In genomic region chr2:44112096-44112495, GRCh38 we compare ENCODE assay signal across 19 cellular contexts. TPM values are rescaled to one million over a fixed set of nuclear protein-coding genes. Genes with fewer than 3 reads are reported as not detected.
A peak's percentile ranks its signal among the peaks of the same experiment; 100 is the strongest.
DNase-seq lines count a peak whose midpoint lies in the region; ATAC-seq, FAIRE-seq and TF ChIP-seq lines count a peak whose summit lies in the region.
"Had no signal": no experiment of that assay in that cellular context is flagged by ENCODE, and none has a peak within 500 bp of the region (broad histone marks: within the 10 kb centered on the region; RNA-seq: fewer than 3 reads in every experiment).

No MANE protein-coding gene starts in this region.

- TF ChIP-seq EP300 in H1 (IDR thresholded peaks at IDR 0.05; ENCODE audit: borderline replicate concordance in 1 of 2, low read depth in 2 of 2, low read length in 2 of 2) = no peak

- H3K27me3 ChIP-seq in HCT116 (ENCODE audit: insufficient read depth, low read length) (no peaks in the 10 kb centered on the region), H1 (replicated peaks in 1 of 4; ENCODE audit: control insufficient read depth in 3 of 4, extremely low read depth in 1 of 4, insufficient read depth in 3 of 4, low read length in 3 of 4) (no peaks in the 10 kb centered on the region)
- H3K27me3 ChIP-seq: SJCRH30 had no signal

- H3K36me3 ChIP-seq in HCT116 (ENCODE audit: control insufficient read depth in 1 of 2, insufficient read depth in 2 of 2, low read length in 2 of 2) (no peaks in the 10 kb centered on the region), H1 (ENCODE audit: control insufficient read depth in 2 of 4, insufficient read depth in 4 of 4, low read length in 3 of 4) (no peaks in the 10 kb centered on the region)
- H3K36me3 ChIP-seq: SJCRH30 had no signal

- H2BK15ac ChIP-seq in H1 (ENCODE audit: low read length) = no peak overlapping the region

- no peaks in the 10 kb centered on the region for H3K79me1 ChIP-seq in H1 (ENCODE audit: low read depth, low read length)

- H3K9ac ChIP-seq in HCT116 (ENCODE audit: low read length) (no peak overlapping the region), H1 (replicated peaks in 1 of 4; ENCODE audit: extremely low read depth in 1 of 4, low read depth in 3 of 4, low read length in 3 of 4) (no peak overlapping the region)

- H3K4me1 ChIP-seq in HCT116 (ENCODE audit: control insufficient read depth in 1 of 2, insufficient read depth in 2 of 2, low read length in 2 of 2) (no peaks in the 10 kb centered on the region), H1 (replicated peaks in 1 of 4; ENCODE audit: control insufficient read depth in 3 of 4, insufficient read depth in 4 of 4, low read length in 3 of 4) (no peaks in the 10 kb centered on the region)
- H3K4me1 ChIP-seq: SJCRH30 had no signal

- H2AFZ ChIP-seq in HCT116 (ENCODE audit: low read depth, low read length, poor library complexity, severe bottlenecking) (no peak overlapping the region), H1 (ENCODE audit: low read length) (no peak overlapping the region; the same call in 1 of the 2 replicates)

- H3K18ac ChIP-seq in H1 (ENCODE audit: extremely low read depth, low read length) = no peak overlapping the region

- no peak overlapping the region for H3K14ac ChIP-seq in H1 (ENCODE audit: insufficient read length)

- CTCF ChIA-PET in HCT116 (lab: Charles Lee) (no interaction called here), H1 (lab: Charles Lee; ENCODE audit: partially characterized antibody) (interaction anchor here (1.0 to 1.3 kb wide), 3 partner anchors 13 to 25 kb away, joined by 4 to 5 read pairs (median 4); no protein-coding TSS in a partner anchor)

- no peak overlapping the region for H3K4me3 ChIP-seq in HCT116 (replicated peaks in 1 of 2; ENCODE audit: low read depth in 1 of 2, low read length in 2 of 2)
- no peak overlapping the region for H3K4me3 ChIP-seq in H1 (ENCODE audit: extremely low read depth in 1 of 4, insufficient read depth in 2 of 4, low read depth in 3 of 4, low read length in 4 of 4)
- H3K4me3 ChIP-seq: SJCRH30 had no signal

- no peak overlapping the region for H2AK5ac ChIP-seq in H1 (ENCODE audit: low read depth, low read length)

- BruUV-seq in HCT116 (replicated peaks; lab: Mats Ljungman, UMichigan) = no TSS peak

- H3K4ac ChIP-seq in H1 (replicated peaks; ENCODE audit: insufficient read length, low read depth, low read length) = no peak overlapping the region

- no peak overlapping the region for H3K27ac ChIP-seq in HCT116 (ENCODE audit: low read depth, low read length)
- H3K27ac ChIP-seq in H1 (ENCODE audit: low read depth, low read length) = no peak overlapping the region
- H3K27ac ChIP-seq: 22Rv1, HL-60, SJCRH30 had no signal

- POLR2A ChIA-PET in HCT116 (lab: Charles Lee) (no interaction called here), H1 (lab: Charles Lee; ENCODE audit: partially characterized antibody) (no interaction called here)

- RAD21 ChIA-PET in HCT116 (lab: Charles Lee; ENCODE audit: low non-redundant PET in 1 of 2, low total read pairs in 2 of 2, uncharacterized antibody in 2 of 2, unreplicated experiment in 2 of 2) = no interaction called here

- no peak overlapping the region for H4K91ac ChIP-seq in H1 (replicated peaks; ENCODE audit: insufficient read length, low read length)

- TF ChIP-seq RAD21 in HCT116 (IDR thresholded peaks at IDR 0.05; ENCODE audit: low read depth) (no peak), H1 (IDR thresholded peaks at IDR 0.05 in 1 of 2, conservative IDR thresholded peaks at IDR 0.05 in 1 of 2; ENCODE audit: low read depth in 2 of 2, low read length in 2 of 2) (no peak)

- no peak overlapping the region for H4K5ac ChIP-seq in H1 (ENCODE audit: insufficient read length, low read depth, low read length)

- no peaks in the 10 kb centered on the region for H3K9me2 ChIP-seq in HCT116 (ENCODE audit: insufficient read depth)

- no peak overlapping the region for H3K23ac ChIP-seq in H1 (ENCODE audit: insufficient read length)

- intact Hi-C loops in HCT116 (cut with micrococcal nuclease) = no loop called here

- H2BK120ac ChIP-seq in H1 (replicated peaks; ENCODE audit: low read depth, low read length) = no peak overlapping the region

- H3K4me2 ChIP-seq in HCT116 (ENCODE audit: low read length) (no peak overlapping the region), H1 (ENCODE audit: insufficient read depth in 1 of 2, low read depth in 2 of 2, low read length in 2 of 2) (no peak overlapping the region)

- DNase-seq in DMS53 (lab: John Stamatoyannopoulos, UW) (peak; percentile 28), DMS53 treated with DMSO at 0.1 percent for 48 hours (lab: John Stamatoyannopoulos, UW; ENCODE audit: unreplicated experiment) (no peak), HCT116 (ENCODE audit: low read depth, low spot score) (no peak), NOMO-1 treated with dmso at 0.1 percent for 144 hours (lab: John Stamatoyannopoulos, UW; ENCODE audit: unreplicated experiment) (peak; percentile 42), H1 (ENCODE audit: low read depth in 1 of 2, low spot score in 2 of 2) (no peak), cerebellum (ENCODE audit: low spot score) (no peak), hypothalamus (lab: John Stamatoyannopoulos, UW) (no peak), kidney tubule cell (ENCODE audit: low spot score) (no peak)
- DNase-seq: CD4-positive, CD25-positive, alpha-beta regulatory T cell; H7; Kasumi-1; NCI-H1694; NCI-H446; NCI-H774; SJCRH30 had no signal

- no peak overlapping the region for H3K56ac ChIP-seq in H1 (replicated peaks; ENCODE audit: insufficient read length, low read depth, low read length)

- H4K20me1 ChIP-seq in HCT116 (ENCODE audit: insufficient read depth) (no peaks in the 10 kb centered on the region), H1 (replicated peaks in 1 of 2; ENCODE audit: control insufficient read depth in 1 of 2, insufficient read depth in 2 of 2, low read length in 2 of 2) (no peaks in the 10 kb centered on the region)

- no peak for TF ChIP-seq POLR2A in HCT116 (IDR thresholded peaks at IDR 0.05; ENCODE audit: borderline replicate concordance, extremely low read depth, insufficient read depth, insufficient read length)
- no peak for TF ChIP-seq POLR2A in H1 (IDR thresholded peaks at IDR 0.05; ENCODE audit: control extremely low read depth in 1 of 2, low read depth in 2 of 2, low read length in 2 of 2)

- H3K9me3 ChIP-seq in HCT116 (ENCODE audit: control insufficient read depth in 1 of 2, insufficient read depth in 1 of 2, low read depth in 1 of 2, low read length in 2 of 2) (no peaks in the 10 kb centered on the region), H1 (ENCODE audit: insufficient read depth in 2 of 2, low read depth in 1 of 2, low read length in 1 of 2) (no peaks in the 10 kb centered on the region)
- H3K9me3 ChIP-seq: Caco-2 had no signal

- no peak overlapping the region for H4K8ac ChIP-seq in H1 (ENCODE audit: extremely low read depth, insufficient read depth, low read length)

- ATAC-seq in HCT116 = no peak

- H3K23me2 ChIP-seq in H1 (ENCODE audit: low read depth, low read length) = no peaks in the 10 kb centered on the region; the same call in 1 of the 2 replicates

- no peak for TF ChIP-seq CTCF in HCT116 (IDR thresholded peaks at IDR 0.05 in 2 of 3, conservative IDR thresholded peaks at IDR 0.05 in 1 of 3; ENCODE audit: borderline replicate concordance in 1 of 3, insufficient read depth in 1 of 3, low read depth in 2 of 3, low read length in 2 of 3)
- no peak for TF ChIP-seq CTCF in H1 (IDR thresholded peaks at IDR 0.05; ENCODE audit: control extremely low read depth in 1 of 3, insufficient read depth in 1 of 3, low read depth in 1 of 3, low read length in 3 of 3)

- H2BK12ac ChIP-seq in H1 (ENCODE audit: low read depth, low read length) = no peak overlapping the region

- FAIRE-seq in H1 (lab: Jason Lieb, UNC) = no peak
- FAIRE-seq: HTR-8/SVneo had no signal

- H2BK20ac ChIP-seq in H1 (ENCODE audit: low read length) = 0 out of 2 replicates have a peak overlapping the region, but pooled peaks have one; percentile 21

- H2BK5ac ChIP-seq in H1 (ENCODE audit: low read depth, low read length) = no peak overlapping the region

- H3K79me2 ChIP-seq in HCT116 (ENCODE audit: insufficient read depth, low read length) (no peaks in the 10 kb centered on the region), H1 (ENCODE audit: control insufficient read depth in 1 of 2, insufficient read depth in 2 of 2, low read length in 2 of 2) (no peaks in the 10 kb centered on the region)

TF ChIP-seq in HCT116, 20 proteins besides CTCF, POLR2A, EP300 and RAD21:
- TF ChIP-seq CEBPB (IDR thresholded peaks at IDR 0.05; ENCODE audit: low read depth) = 0 out of 2 replicates have a peak, but pooled peaks have one; percentile 14
- TF ChIP-seq YY1 (IDR thresholded peaks at IDR 0.05; ENCODE audit: extremely low read depth, insufficient replicate concordance, low read depth, low read length) = no peak
TF ChIP-seq in HCT116: peak in this region for 1.

TF ChIP-seq in H1, 55 proteins besides CTCF, POLR2A, EP300 and RAD21 (continues in another document):
- TF ChIP-seq TBP (IDR thresholded peaks at IDR 0.05; ENCODE audit: low read depth, low read length) (no peak), SIN3A (conservative IDR thresholded peaks at IDR 0.05 in 1 of 2, IDR thresholded peaks at IDR 0.05 in 1 of 2; ENCODE audit: low read depth in 1 of 2, low read length in 2 of 2) (no peak), EGR1 (IDR thresholded peaks at IDR 0.05; ENCODE audit: borderline replicate concordance, low read depth, low read length) (no peak), KDM1A (IDR thresholded peaks at IDR 0.05; ENCODE audit: borderline replicate concordance, low read length) (no peak), EZH2 (IDR thresholded peaks at IDR 0.05; ENCODE audit: low read depth, low read length, severe bottlenecking) (no peak), SP1 (IDR thresholded peaks at IDR 0.05; ENCODE audit: low read depth, low read length) (no peak), SIRT6 (IDR thresholded peaks at IDR 0.05; ENCODE audit: low read length) (no peak), NANOG (IDR thresholded peaks at IDR 0.05; ENCODE audit: insufficient read depth, low read depth, low read length, poor library complexity, severe bottlenecking) (no peak), GTF2F1 (IDR thresholded peaks at IDR 0.05; ENCODE audit: borderline replicate concordance, low read depth, low read length) (no peak)

RNA-seq across cellular contexts. Expression of gene PPM1B, which starts 56.6 kb away (rescaled TPM):
- total RNA-seq in HCT116 (2021; ENCODE audit: unreplicated experiment) = 36.9 TPM
- 23.7 and 24.8 TPM in 2 replicates for polyA plus RNA-seq in HCT116 (2012)
- total RNA-seq in H1 (2021; fragmentation: NEBNext Ultra II Directional; extraction: Animal tissue kit (Norgen Biotek cat#: 25700)) = 126 TPM in 2 replicates
- polyA plus RNA-seq in H1 (2011; rRNA removed) = 33.3 and 43.6 TPM in 2 replicates
- polyA plus RNA-seq in H1 (2011; cell fraction: cytosol; rRNA removed) = 73.1 TPM
- 18.1 TPM for polyA plus RNA-seq in H1 (2011; cell fraction: nucleus; rRNA removed)
- polyA plus RNA-seq in H1 (2012, experiment 1 of 2) = 111 to 178 TPM (median 130 TPM) in 4 replicates
- polyA plus RNA-seq in H1 (2012, experiment 2 of 2) = 10.8 TPM
- polyA plus RNA-seq in H1 (2013, experiment 1 of 2) = 81.3 TPM
- 79.6 TPM for polyA plus RNA-seq in H1 (2013, experiment 2 of 2)
- polyA minus RNA-seq in H1 (2011; rRNA and poly(A)+ RNA removed) = 134 and 140 TPM in 2 replicates
- 99.5 TPM for polyA minus RNA-seq in H1 (2011; cell fraction: cytosol; rRNA and poly(A)+ RNA removed)
- polyA minus RNA-seq in H1 (2011; cell fraction: nucleus; rRNA and poly(A)+ RNA removed) = 116 TPM
- 81.0 TPM for total RNA-seq in cerebellum

Comparison
In these comparisons a context has a peak if more than half of its experiments do, and no peak if none do; other contexts are left out.
1. DNase-seq: peak in DMS53 (single experiment) and NOMO-1 treated with dmso at 0.1 percent for 144 hours (single experiment); none in DMS53 treated with DMSO at 0.1 percent for 48 hours (single experiment), HCT116 (single experiment), H1 (0 of 2), cerebellum (single experiment), hypothalamus (0 of 51) and kidney tubule cell (single experiment).